2 cellular contexts compared by ENCODE assay signal in the genomic region with DNA sequence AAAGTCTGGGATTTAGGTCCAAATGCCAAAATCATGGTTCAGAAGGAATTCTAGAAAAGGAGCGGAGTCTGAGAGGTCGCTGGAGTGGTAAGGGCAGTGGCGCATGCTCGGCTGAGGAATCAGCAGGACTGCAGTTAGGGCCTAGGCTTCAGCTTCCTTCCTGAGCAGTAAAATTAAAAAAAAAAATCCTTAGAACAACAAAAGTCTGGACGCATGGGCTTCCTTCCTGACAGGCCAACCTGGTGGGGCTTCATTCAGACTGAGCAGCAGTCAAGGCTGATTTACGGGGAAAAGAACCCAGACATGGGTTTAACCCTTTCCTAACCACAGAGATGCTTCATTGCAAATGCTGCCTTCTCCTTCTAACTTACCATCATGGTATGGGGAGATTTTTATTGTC.
A peak's percentile ranks its signal among the peaks of the same experiment; 100 is the strongest.
TF ChIP-seq lines count a peak whose summit lies in the region.

No MANE protein-coding gene starts in this region.

TF ChIP-seq in K562, 482 proteins besides CTCF, POLR2A, EP300 and RAD21:
- TF ChIP-seq CC2D1A (IDR thresholded peaks at IDR 0.05) (no peak), NRF1 (conservative IDR thresholded peaks at IDR 0.05 in 1 of 2, IDR thresholded peaks at IDR 0.05 in 1 of 2) (peak; percentile 65 to 67)
- TF ChIP-seq, protein P1, sequence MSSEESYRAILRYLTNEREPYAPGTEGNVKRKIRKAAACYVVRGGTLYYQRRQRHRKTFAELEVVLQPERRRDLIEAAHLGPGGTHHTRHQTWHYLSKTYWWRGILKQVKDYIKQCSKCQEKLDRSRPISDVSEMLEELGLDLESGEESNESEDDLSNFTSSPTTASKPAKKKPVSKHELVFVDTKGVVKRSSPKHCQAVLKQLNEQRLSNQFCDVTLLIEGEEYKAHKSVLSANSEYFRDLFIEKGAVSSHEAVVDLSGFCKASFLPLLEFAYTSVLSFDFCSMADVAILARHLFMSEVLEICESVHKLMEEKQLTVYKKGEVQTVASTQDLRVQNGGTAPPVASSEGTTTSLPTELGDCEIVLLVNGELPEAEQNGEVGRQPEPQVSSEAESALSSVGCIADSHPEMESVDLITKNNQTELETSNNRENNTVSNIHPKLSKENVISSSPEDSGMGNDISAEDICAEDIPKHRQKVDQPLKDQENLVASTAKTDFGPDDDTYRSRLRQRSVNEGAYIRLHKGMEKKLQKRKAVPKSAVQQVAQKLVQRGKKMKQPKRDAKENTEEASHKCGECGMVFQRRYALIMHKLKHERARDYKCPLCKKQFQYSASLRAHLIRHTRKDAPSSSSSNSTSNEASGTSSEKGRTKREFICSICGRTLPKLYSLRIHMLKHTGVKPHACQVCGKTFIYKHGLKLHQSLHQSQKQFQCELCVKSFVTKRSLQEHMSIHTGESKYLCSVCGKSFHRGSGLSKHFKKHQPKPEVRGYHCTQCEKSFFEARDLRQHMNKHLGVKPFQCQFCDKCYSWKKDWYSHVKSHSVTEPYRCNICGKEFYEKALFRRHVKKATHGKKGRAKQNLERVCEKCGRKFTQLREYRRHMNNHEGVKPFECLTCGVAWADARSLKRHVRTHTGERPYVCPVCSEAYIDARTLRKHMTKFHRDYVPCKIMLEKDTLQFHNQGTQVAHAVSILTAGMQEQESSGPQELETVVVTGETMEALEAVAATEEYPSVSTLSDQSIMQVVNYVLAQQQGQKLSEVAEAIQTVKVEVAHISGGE (CRISPR knock-in tag; IDR thresholded peaks at IDR 0.05), result no peak
- TF ChIP-seq, protein P2, sequence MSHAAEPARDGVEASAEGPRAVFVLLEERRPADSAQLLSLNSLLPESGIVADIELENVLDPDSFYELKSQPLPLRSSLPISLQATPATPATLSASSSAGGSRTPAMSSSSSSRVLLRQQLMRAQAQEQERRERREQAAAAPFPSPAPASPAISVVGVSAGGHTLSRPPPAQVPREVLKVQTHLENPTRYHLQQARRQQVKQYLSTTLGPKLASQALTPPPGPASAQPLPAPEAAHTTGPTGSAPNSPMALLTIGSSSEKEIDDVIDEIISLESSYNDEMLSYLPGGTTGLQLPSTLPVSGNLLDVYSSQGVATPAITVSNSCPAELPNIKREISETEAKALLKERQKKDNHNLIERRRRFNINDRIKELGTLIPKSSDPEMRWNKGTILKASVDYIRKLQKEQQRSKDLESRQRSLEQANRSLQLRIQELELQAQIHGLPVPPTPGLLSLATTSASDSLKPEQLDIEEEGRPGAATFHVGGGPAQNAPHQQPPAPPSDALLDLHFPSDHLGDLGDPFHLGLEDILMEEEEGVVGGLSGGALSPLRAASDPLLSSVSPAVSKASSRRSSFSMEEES (CRISPR knock-in tag; IDR thresholded peaks at IDR 0.05), result no peak
TF ChIP-seq in K562: peak in this region for 1.

TF ChIP-seq in HepG2, 621 proteins besides CTCF, POLR2A, EP300 and RAD21:
- TF ChIP-seq, protein P3, sequence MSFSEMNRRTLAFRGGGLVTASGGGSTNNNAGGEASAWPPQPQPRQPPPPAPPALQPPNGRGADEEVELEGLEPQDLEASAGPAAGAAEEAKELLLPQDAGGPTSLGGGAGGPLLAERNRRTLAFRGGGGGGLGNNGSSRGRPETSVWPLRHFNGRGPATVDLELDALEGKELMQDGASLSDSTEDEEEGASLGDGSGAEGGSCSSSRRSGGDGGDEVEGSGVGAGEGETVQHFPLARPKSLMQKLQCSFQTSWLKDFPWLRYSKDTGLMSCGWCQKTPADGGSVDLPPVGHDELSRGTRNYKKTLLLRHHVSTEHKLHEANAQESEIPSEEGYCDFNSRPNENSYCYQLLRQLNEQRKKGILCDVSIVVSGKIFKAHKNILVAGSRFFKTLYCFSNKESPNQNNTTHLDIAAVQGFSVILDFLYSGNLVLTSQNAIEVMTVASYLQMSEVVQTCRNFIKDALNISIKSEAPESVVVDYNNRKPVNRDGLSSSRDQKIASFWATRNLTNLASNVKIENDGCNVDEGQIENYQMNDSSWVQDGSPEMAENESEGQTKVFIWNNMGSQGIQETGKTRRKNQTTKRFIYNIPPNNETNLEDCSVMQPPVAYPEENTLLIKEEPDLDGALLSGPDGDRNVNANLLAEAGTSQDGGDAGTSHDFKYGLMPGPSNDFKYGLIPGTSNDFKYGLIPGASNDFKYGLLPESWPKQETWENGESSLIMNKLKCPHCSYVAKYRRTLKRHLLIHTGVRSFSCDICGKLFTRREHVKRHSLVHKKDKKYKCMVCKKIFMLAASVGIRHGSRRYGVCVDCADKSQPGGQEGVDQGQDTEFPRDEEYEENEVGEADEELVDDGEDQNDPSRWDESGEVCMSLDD (CRISPR knock-in tag; IDR thresholded peaks at IDR 0.05; ENCODE audit: borderline replicate concordance), result no peak
- TF ChIP-seq ATM (IDR thresholded peaks at IDR 0.05; ENCODE audit: borderline replicate concordance), result no peak
- TF ChIP-seq KDM5A (IDR thresholded peaks at IDR 0.05; ENCODE audit: borderline replicate concordance, low read length), result no peak
- peak; percentile 87 for TF ChIP-seq ZNF652 (CRISPR knock-in tag; IDR thresholded peaks at IDR 0.05; ENCODE audit: borderline replicate concordance, low read depth)
